12 cellular contexts compared by ENCODE assay signal in the genomic region with DNA sequence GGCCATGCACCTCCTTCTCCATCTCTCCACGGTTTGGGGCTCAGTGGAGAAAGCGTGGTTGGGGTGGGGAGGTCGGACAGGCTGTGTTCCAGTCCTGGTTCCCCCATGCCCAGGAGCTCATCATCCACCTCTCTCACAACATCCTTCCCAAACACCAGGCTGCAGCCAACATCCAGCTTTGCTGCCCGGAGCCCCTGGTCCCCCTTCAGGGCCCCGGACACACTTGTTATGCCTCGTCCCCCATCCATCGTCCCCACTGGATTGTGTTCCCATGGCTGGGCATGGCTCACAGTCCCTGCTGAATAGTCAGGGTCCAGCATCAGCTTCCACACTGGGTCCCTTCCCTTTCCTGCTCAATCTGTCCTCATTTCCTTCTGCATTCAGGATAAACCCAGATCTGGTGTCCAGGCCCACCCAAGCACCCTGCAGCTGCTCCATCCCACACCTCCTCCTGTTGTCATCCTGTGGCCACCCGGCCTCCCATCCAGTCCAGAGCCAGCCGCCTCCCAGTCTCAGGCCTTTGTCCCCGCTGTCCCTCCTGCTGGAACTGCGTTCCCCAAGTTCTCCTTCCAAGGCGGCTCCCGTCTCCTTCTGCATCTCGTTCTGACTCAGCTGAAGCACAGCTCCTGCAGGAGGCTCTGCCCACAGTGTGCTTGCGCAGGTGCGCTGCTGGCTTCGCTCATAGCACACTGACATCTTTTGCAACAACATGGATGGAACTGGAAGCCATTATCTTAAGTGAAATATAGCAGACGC.
"Had no signal": no experiment of that assay in that cellular context is flagged by ENCODE, and none has a peak within 500 bp of the region (broad histone marks: within the 10 kb centered on the region; RNA-seq: fewer than 3 reads in every experiment).

No MANE protein-coding gene starts in this region.

- H3K36me3 Mint-ChIP-seq: memory B cell had no signal

- H3K4me3 Mint-ChIP-seq: memory B cell had no signal

- ATAC-seq: esophagus mucosa, left colon, right cardiac atrium, upper lobe of right lung had no signal

- H3K4me1 ChIP-seq: SJSA1, upper lobe of right lung had no signal

- H3K27ac Mint-ChIP-seq: memory B cell had no signal

- H3K4me3 ChIP-seq: dorsolateral prefrontal cortex, SJSA1, spleen, upper lobe of right lung had no signal

- DNase-seq: activated CD4-positive, CD25-positive, alpha-beta regulatory T cell treated with anti-CD3 and anti-CD28 coated beads, Interleukin-2, amount 50 U/mL, for 72 hours; activated T-cell treated with anti-CD3 and anti-CD28 coated beads, Interleukin-2, amount 50 U/mL, for 1 hour; aorta; left colon; right cardiac atrium; spleen; stimulated activated naive CD4-positive, alpha-beta T cell treated with Interleukin-2 at 50 U/mL for 16 hours; upper lobe of right lung had no signal

- H3K36me3 ChIP-seq: SJSA1, spleen, upper lobe of right lung had no signal

- H3K27me3 ChIP-seq: dorsolateral prefrontal cortex, SJSA1, spleen, upper lobe of right lung had no signal

- H3K9me3 ChIP-seq: SJSA1, spleen, upper lobe of right lung had no signal

- H3K27ac ChIP-seq: dorsolateral prefrontal cortex, SJSA1, spleen, upper lobe of right lung had no signal
